Comparison of ENCODE assay signal across 8 cellular contexts in genomic region chr19:2329528-2329927, GRCh38. TPM values are rescaled to one million over a fixed set of nuclear protein-coding genes. Genes with fewer than 3 reads are reported as not detected.
A peak's percentile ranks its signal among the peaks of the same experiment; 100 is the strongest.
DNase-seq lines count a peak whose midpoint lies in the region; ATAC-seq and TF ChIP-seq lines count a peak whose summit lies in the region.

No MANE protein-coding gene starts in this region.

- H4K20me1 ChIP-seq in neural progenitor cell (ENCODE audit: low read depth) = peaks cover 69% of the 10 kb centered on the region

- peak overlapping the region; percentile 89 to 94 (median 91) for H3K4me3 Mint-ChIP-seq in CD4-positive, CD25-positive, alpha-beta regulatory T cell
- peak overlapping the region; percentile 94 for H3K4me3 Mint-ChIP-seq in neural progenitor cell

- no peaks in the 10 kb centered on the region for H3K27me3 Mint-ChIP-seq in CD4-positive, CD25-positive, alpha-beta regulatory T cell
- peaks cover 10% of the 10 kb centered on the region for H3K27me3 Mint-ChIP-seq in neural progenitor cell (ENCODE audit: insufficient read depth, low read depth)

- peaks cover 52% of the 10 kb centered on the region for H3F3A ChIP-seq in neural progenitor cell (ENCODE audit: low read depth)

- TF ChIP-seq CTCF in LNCaP clone FGC (IDR thresholded peaks at IDR 0.05; ENCODE audit: control insufficient read depth, extremely low read depth, insufficient read depth) (no peak), coronary artery (IDR thresholded peaks at IDR 0.05) (no peak), neural progenitor cell (IDR thresholded peaks at IDR 0.05) (no peak)

- peak overlapping the region; percentile 99 for H3K4me2 ChIP-seq in neural progenitor cell

- peaks cover 28% of the 10 kb centered on the region for H3K4me1 ChIP-seq in CD4-positive, CD25-positive, alpha-beta regulatory T cell (ENCODE audit: control insufficient read depth, insufficient read depth, low read length, poor library complexity, severe bottlenecking)
- peaks cover 29% of the 10 kb centered on the region for H3K4me1 ChIP-seq in neural progenitor cell

- peak overlapping the region; percentile 70 to 82 (median 80) for H3K27ac Mint-ChIP-seq in CD4-positive, CD25-positive, alpha-beta regulatory T cell
- H3K27ac Mint-ChIP-seq in neural progenitor cell = peak overlapping the region; percentile 83

- H3K9me3 ChIP-seq in CD4-positive, CD25-positive, alpha-beta regulatory T cell (ENCODE audit: control insufficient read depth in 2 of 2, low read length in 2 of 2) = no peaks in the 10 kb centered on the region
- H3K9me3 ChIP-seq in neural progenitor cell (ENCODE audit: low read depth) = no peaks in the 10 kb centered on the region

- H3K9ac ChIP-seq in neural progenitor cell = no peak overlapping the region

- no peak overlapping the region for H3K27ac ChIP-seq in CD4-positive, CD25-positive, alpha-beta regulatory T cell (ENCODE audit: insufficient read depth, low read length, poor library complexity, severe bottlenecking)
- H3K27ac ChIP-seq in coronary artery (no peak overlapping the region), neural progenitor cell (no peak overlapping the region)

- H3K4me1 Mint-ChIP-seq in CD4-positive, CD25-positive, alpha-beta regulatory T cell = peaks cover 5 to 70% (median 33%) of the 10 kb centered on the region in 4 donors
- H3K4me1 Mint-ChIP-seq in neural progenitor cell = peaks cover 56% of the 10 kb centered on the region

- no peaks in the 10 kb centered on the region for H3K27me3 ChIP-seq in CD4-positive, CD25-positive, alpha-beta regulatory T cell (ENCODE audit: control insufficient read depth, insufficient read depth, low read length)
- H3K27me3 ChIP-seq in neural progenitor cell = no peaks in the 10 kb centered on the region

- H3K79me2 ChIP-seq in neural progenitor cell (ENCODE audit: low read depth) = peaks cover 79% of the 10 kb centered on the region

- DNase-seq in CD4-positive, CD25-positive, alpha-beta regulatory T cell = no peak
- DNase-seq in LNCaP clone FGC (ENCODE audit: low read depth) = no peak
- no peak for DNase-seq in coronary artery (ENCODE audit: low spot score)
- peak; percentile 93 for DNase-seq in neural progenitor cell (ENCODE audit: low spot score)
- no peak for DNase-seq in amniotic stem cell (lab: John Stamatoyannopoulos, UW)
- DNase-seq in NCI-H1048 (lab: John Stamatoyannopoulos, UW) = no peak

- H2AFZ ChIP-seq in neural progenitor cell (replicated peaks) = no peak overlapping the region

- H3K9me3 Mint-ChIP-seq in CD4-positive, CD25-positive, alpha-beta regulatory T cell = no peaks in the 10 kb centered on the region
- H3K9me3 Mint-ChIP-seq in neural progenitor cell = no peaks in the 10 kb centered on the region

- peaks cover 6% of the 10 kb centered on the region for H3K36me3 ChIP-seq in CD4-positive, CD25-positive, alpha-beta regulatory T cell (ENCODE audit: control insufficient read depth, insufficient read depth, low read length)
- no peaks in the 10 kb centered on the region for H3K36me3 ChIP-seq in neural progenitor cell

- ATAC-seq in CD4-positive, CD25-positive, alpha-beta regulatory T cell (ENCODE audit: low read depth in 2 of 2) = no peak
- ATAC-seq in HG02763 (IDR thresholded peaks at IDR 0.05; ENCODE audit: unreplicated experiment) (no peak), GM18502 (IDR thresholded peaks at IDR 0.05; ENCODE audit: poor library complexity, unreplicated experiment) (no peak)

- H3K36me3 Mint-ChIP-seq in CD4-positive, CD25-positive, alpha-beta regulatory T cell = peaks cover 15% of the 10 kb centered on the region
- peaks cover 2% of the 10 kb centered on the region for H3K36me3 Mint-ChIP-seq in neural progenitor cell

- peak overlapping the region; percentile 64 for H3K4me3 ChIP-seq in CD4-positive, CD25-positive, alpha-beta regulatory T cell (ENCODE audit: low read depth, low read length)
- H3K4me3 ChIP-seq in LNCaP clone FGC (ENCODE audit: low read depth, low read length) (peak overlapping the region; percentile 95), coronary artery (peak overlapping the region; percentile 97), neural progenitor cell (peak overlapping the region; percentile 76)

RNA-seq across cellular contexts. Expression of gene SPPL2B, which starts 1.0 kb away (rescaled TPM):
- 69.7 TPM for total RNA-seq in CD4-positive, CD25-positive, alpha-beta regulatory T cell
- polyA plus RNA-seq in CD4-positive, CD25-positive, alpha-beta regulatory T cell = 1 to 10 TPM; 4.3 to 7.4 (median 6.3) TPM
- total RNA-seq in neural progenitor cell (ENCODE audit: low replicate concordance) = 20.7 and 90.9 TPM in 2 replicates

RNA-seq across cellular contexts. Expression of gene LSM7, which starts 1.1 kb away (rescaled TPM):
- total RNA-seq in CD4-positive, CD25-positive, alpha-beta regulatory T cell = 83.9 TPM
- 100 to 1,000 TPM; 146 to 187 (median 169) TPM for polyA plus RNA-seq in CD4-positive, CD25-positive, alpha-beta regulatory T cell
- 183 and 317 TPM in 2 replicates for total RNA-seq in neural progenitor cell (ENCODE audit: low replicate concordance)

RNA-seq across cellular contexts. Expression of gene LINGO3, which starts 21.6 kb away (rescaled TPM):
- total RNA-seq in CD4-positive, CD25-positive, alpha-beta regulatory T cell = 0.22 TPM
- 1 to 10 TPM; 3.0 to 5.3 (median 3.7) TPM for polyA plus RNA-seq in CD4-positive, CD25-positive, alpha-beta regulatory T cell
- 1.5 TPM in 1 of 2 replicates, not detected in the other for total RNA-seq in neural progenitor cell (ENCODE audit: low replicate concordance)

RNA-seq across cellular contexts. Expression of gene TMPRSS9, which starts 30.5 kb away (rescaled TPM):
- total RNA-seq in CD4-positive, CD25-positive, alpha-beta regulatory T cell = 0.17 TPM
- not detected for polyA plus RNA-seq in CD4-positive, CD25-positive, alpha-beta regulatory T cell
- 0.40 TPM in 1 of 2 replicates, not detected in the other for total RNA-seq in neural progenitor cell (ENCODE audit: low replicate concordance)

RNA-seq across cellular contexts. Expression of gene PEAK3, which starts 47.6 kb away (rescaled TPM):
- total RNA-seq in CD4-positive, CD25-positive, alpha-beta regulatory T cell = not detected
- under 1 TPM; 0.10 to 0.32 (median 0.15) TPM for polyA plus RNA-seq in CD4-positive, CD25-positive, alpha-beta regulatory T cell
- total RNA-seq in neural progenitor cell (ENCODE audit: low replicate concordance) = not detected in 2 replicates
